In the genomic region with DNA sequence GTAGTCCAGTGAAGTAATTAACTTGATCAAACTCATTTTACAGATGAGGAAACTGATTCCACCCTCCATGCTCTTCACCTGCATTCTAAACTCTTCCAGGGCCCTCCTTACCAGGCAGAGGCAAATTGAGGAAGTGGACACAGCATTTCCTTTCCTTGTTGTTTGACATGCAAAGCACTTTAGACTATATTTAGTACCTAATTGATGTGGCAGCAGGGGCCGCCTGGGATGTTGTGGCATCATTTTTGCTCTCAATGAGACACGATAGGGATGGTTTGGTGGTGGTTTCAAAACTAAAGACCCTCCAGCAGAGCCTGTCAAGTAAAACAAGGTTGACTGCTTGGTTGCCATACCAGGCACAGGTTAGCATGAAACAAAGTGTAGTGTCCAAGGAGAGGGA, we compare ENCODE assay signal across 13 cellular contexts. TPM values are rescaled to one million over a fixed set of nuclear protein-coding genes. Genes with fewer than 3 reads are reported as not detected.
DNase-seq lines count a peak whose midpoint lies in the region; ATAC-seq and TF ChIP-seq lines count a peak whose summit lies in the region.
"Had no signal": no experiment of that assay in that cellular context is flagged by ENCODE, and none has a peak within 500 bp of the region (broad histone marks: within the 10 kb centered on the region; RNA-seq: fewer than 3 reads in every experiment).

No MANE protein-coding gene starts in this region.

- peak overlapping the region; percentile 47 for H3K27ac Mint-ChIP-seq in activated T-helper 17 cell treated with anti-CD3 and anti-CD28 coated beads, Interleukin-2, amount 50 U/mL, for 72 hours
- H3K27ac Mint-ChIP-seq in progenitor cell of endocrine pancreas, result no peak overlapping the region

- H3K27me3 ChIP-seq in ovary, result no peaks in the 10 kb centered on the region
- H3K27me3 ChIP-seq: SJSA1 had no signal

- no peaks in the 10 kb centered on the region for H3K4me1 ChIP-seq in ovary (ENCODE audit: insufficient read depth)
- H3K4me1 ChIP-seq: SJSA1 had no signal

- TF ChIP-seq POLR2A in GM19193 (IDR thresholded peaks at IDR 0.05; ENCODE audit: extremely low read depth, insufficient read depth, insufficient read length) (peak; percentile 44), ovary (IDR thresholded peaks at IDR 0.05) (no peak)

- TF ChIP-seq CTCF in progenitor cell of endocrine pancreas (IDR thresholded peaks at IDR 0.05; ENCODE audit: unreplicated experiment) (no peak), ovary (IDR thresholded peaks at IDR 0.05) (no peak)

- H3K27ac ChIP-seq in ovary, result no peak overlapping the region
- H3K27ac ChIP-seq: SJSA1 had no signal

- 88 to 92% (median 90%) methylated on average over 2 of the region's 2 CpGs for WGBS in ovary, 3 donors

- intact Hi-C loops in ovary (cut with DNase I), result loop anchor here in 1 of 4 donors (10.0 kb wide), 1 partner anchor 300 kb away; no protein-coding TSS in a partner anchor

- DNase-seq in DMS53 (lab: John Stamatoyannopoulos, UW) (peak; percentile 57), NAMALWA (ENCODE audit: low spot score) (peak; percentile 74), progenitor cell of endocrine pancreas (ENCODE audit: low spot score, unreplicated experiment) (no peak), ovary (no peak)
- DNase-seq: NCI-H1436 treated with DMSO at 0.1 percent for 48 hours had no signal

- no peaks in the 10 kb centered on the region for H3K36me3 ChIP-seq in ovary

- no peak for TF ChIP-seq EP300 in ovary (IDR thresholded peaks at IDR 0.05)

- peaks cover 6% of the 10 kb centered on the region for H3K4me1 Mint-ChIP-seq in activated T-helper 17 cell treated with anti-CD3 and anti-CD28 coated beads, Interleukin-2, amount 50 U/mL, for 72 hours
- peaks cover 12% of the 10 kb centered on the region for H3K4me1 Mint-ChIP-seq in progenitor cell of endocrine pancreas (ENCODE audit: low read depth)

- H3K4me3 Mint-ChIP-seq in activated T-helper 17 cell treated with anti-CD3 and anti-CD28 coated beads, Interleukin-2, amount 50 U/mL, for 72 hours, result no peak overlapping the region
- no peak overlapping the region for H3K4me3 Mint-ChIP-seq in progenitor cell of endocrine pancreas (ENCODE audit: low read depth)

- H3K9me3 Mint-ChIP-seq in activated T-helper 17 cell treated with anti-CD3 and anti-CD28 coated beads, Interleukin-2, amount 50 U/mL, for 72 hours, result no peaks in the 10 kb centered on the region
- no peaks in the 10 kb centered on the region for H3K9me3 Mint-ChIP-seq in progenitor cell of endocrine pancreas (ENCODE audit: low read depth)

- H3K4me3 ChIP-seq in ovary, result no peak overlapping the region
- H3K4me3 ChIP-seq: SJSA1 had no signal

- H3K9me3 ChIP-seq in ovary, result no peaks in the 10 kb centered on the region
- H3K9me3 ChIP-seq: SJSA1 had no signal

- no peak for ATAC-seq in activated T-helper 17 cell treated with anti-CD3 and anti-CD28 coated beads, Interleukin-2, amount 50 U/mL, for 72 hours (replicated peaks)
- ATAC-seq in GM19463 (IDR thresholded peaks at IDR 0.05; ENCODE audit: unreplicated experiment) (no peak), HG02852 (IDR thresholded peaks at IDR 0.05; ENCODE audit: unreplicated experiment) (no peak)

- H3K36me3 Mint-ChIP-seq in activated T-helper 17 cell treated with anti-CD3 and anti-CD28 coated beads, Interleukin-2, amount 50 U/mL, for 72 hours (ENCODE audit: low read depth), result no peaks in the 10 kb centered on the region
- peaks cover 7% of the 10 kb centered on the region for H3K36me3 Mint-ChIP-seq in progenitor cell of endocrine pancreas (ENCODE audit: insufficient read depth)

- H3K27me3 Mint-ChIP-seq in activated T-helper 17 cell treated with anti-CD3 and anti-CD28 coated beads, Interleukin-2, amount 50 U/mL, for 72 hours, result no peaks in the 10 kb centered on the region
- no peaks in the 10 kb centered on the region for H3K27me3 Mint-ChIP-seq in progenitor cell of endocrine pancreas

RNA-seq across cellular contexts. Expression of gene SIPA1L3, which starts 7.9 kb away (rescaled TPM):
- 10 to 100 TPM; 19.5 to 21.4 TPM for total RNA-seq in activated T-helper 17 cell treated with anti-CD3 and anti-CD28 coated beads, Interleukin-2, amount 50 U/mL, for 72 hours
- total RNA-seq in progenitor cell of endocrine pancreas (126 and 132 TPM in 2 replicates), ovary (10 to 100 TPM; 12.0 to 27.9 (median 19.5) TPM)
- 10 to 100 TPM in 1 of 2 donors, 1 to 10 TPM in 1; 4.5 to 18.1 TPM for polyA plus RNA-seq in ovary

RNA-seq across cellular contexts. Expression of gene WDR87, which starts 8.5 kb away (rescaled TPM):
- total RNA-seq in activated T-helper 17 cell treated with anti-CD3 and anti-CD28 coated beads, Interleukin-2, amount 50 U/mL, for 72 hours, result not detected
- total RNA-seq in progenitor cell of endocrine pancreas, result 0.02 TPM in 1 of 2 replicates, not detected in the other
- not detected for total RNA-seq in ovary
- polyA plus RNA-seq in ovary, result not detected
- total RNA-seq: chondrocyte, frontal cortex, SJSA1, skeletal muscle tissue had no signal

Comparison
In these comparisons a context has a peak if more than half of its experiments do, and no peak if none do; other contexts are left out.
1. DNase-seq: peak in DMS53 (single experiment) and NAMALWA (single experiment); none in progenitor cell of endocrine pancreas (single experiment) and ovary (0 of 5).